30 cellular contexts compared by ENCODE assay signal in the genomic region with DNA sequence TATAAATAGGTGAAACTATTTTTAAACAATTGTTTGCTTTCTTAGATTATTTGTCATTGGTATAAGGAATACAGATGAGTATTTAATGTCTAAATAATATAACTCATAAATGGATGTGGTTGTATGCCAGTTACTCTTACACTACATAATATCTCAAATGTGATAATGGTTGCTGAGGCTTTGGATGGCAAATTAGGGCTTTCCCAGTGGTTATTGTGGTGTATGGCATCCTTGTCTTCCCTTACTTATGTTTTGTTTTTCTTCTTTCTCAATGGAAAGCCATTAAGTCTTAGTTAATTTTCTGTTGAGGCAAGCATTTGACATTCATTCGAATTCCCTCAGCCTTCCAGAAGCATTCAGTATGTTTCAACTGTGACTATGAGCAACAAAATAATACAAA. TPM values are rescaled to one million over a fixed set of nuclear protein-coding genes. Genes with fewer than 3 reads are reported as not detected.
A peak's percentile ranks its signal among the peaks of the same experiment; 100 is the strongest.
DNase-seq lines count a peak whose midpoint lies in the region; ATAC-seq, FAIRE-seq and TF ChIP-seq lines count a peak whose summit lies in the region.
"Had no signal": no experiment of that assay in that cellular context is flagged by ENCODE, and none has a peak within 500 bp of the region (broad histone marks: within the 10 kb centered on the region; RNA-seq: fewer than 3 reads in every experiment).

No MANE protein-coding gene starts in this region.

- no peak overlapping the region for H3K4me3 Mint-ChIP-seq in GM23338
- no peak overlapping the region for H3K4me3 Mint-ChIP-seq in astrocyte (ENCODE audit: unreplicated experiment)
- H3K4me3 Mint-ChIP-seq: B cell; CD8-positive, alpha-beta T cell; T-helper 17 cell had no signal

- H3K4me2 ChIP-seq in GM23338, result no peak overlapping the region
- H3K4me2 ChIP-seq in astrocyte (ENCODE audit: low read length), result no peak overlapping the region
- no peak overlapping the region for H3K4me2 ChIP-seq in osteoblast (ENCODE audit: insufficient read depth, low read length)
- no peak overlapping the region for H3K4me2 ChIP-seq in Karpas-422 (ENCODE audit: low read depth, low read length, poor library complexity, severe bottlenecking)

- H3K27me3 ChIP-seq in GM23338 (ENCODE audit: insufficient read depth) (no peaks in the 10 kb centered on the region), astrocyte (ENCODE audit: insufficient read depth, low read length) (no peaks in the 10 kb centered on the region), osteoblast (ENCODE audit: insufficient read depth, low read length) (no peaks in the 10 kb centered on the region), Karpas-422 (ENCODE audit: low read length) (no peaks in the 10 kb centered on the region)

- H3K36me3 ChIP-seq in GM23338 (ENCODE audit: insufficient read depth) (no peaks in the 10 kb centered on the region), astrocyte (ENCODE audit: insufficient read depth, low read length) (peaks cover 3% of the 10 kb centered on the region), osteoblast (ENCODE audit: insufficient read depth, low read length) (no peaks in the 10 kb centered on the region), Karpas-422 (ENCODE audit: insufficient read depth, low read length) (peaks cover 5% of the 10 kb centered on the region; the same call in 1 of the 2 replicates)

- H3K27ac ChIP-seq in GM23338 (ENCODE audit: low read depth), result no peak overlapping the region
- H3K27ac ChIP-seq in astrocyte (ENCODE audit: low read depth, low read length), result no peak overlapping the region
- no peak overlapping the region for H3K27ac ChIP-seq in osteoblast (ENCODE audit: low read depth, low read length)
- H3K27ac ChIP-seq in Karpas-422 (ENCODE audit: low read length), result no peak overlapping the region
- H3K27ac ChIP-seq: C4-2B, RWPE1 had no signal

- H3F3A ChIP-seq in GM23338 (replicated peaks; ENCODE audit: low read depth), result no peaks in the 10 kb centered on the region

- H3K9me3 Mint-ChIP-seq in GM23338, result no peaks in the 10 kb centered on the region
- H3K9me3 Mint-ChIP-seq in astrocyte (ENCODE audit: unreplicated experiment), result no peaks in the 10 kb centered on the region
- H3K9me3 Mint-ChIP-seq: CD8-positive, alpha-beta T cell had no signal

- H3K9ac ChIP-seq in astrocyte (ENCODE audit: low read length) (no peak overlapping the region), Karpas-422 (ENCODE audit: low read length) (no peak overlapping the region)

- no peak for ATAC-seq in GM23338
- ATAC-seq: CD8-positive, alpha-beta T cell; GM12878; K562; PC-3; T-helper 17 cell had no signal

- H3K9me3 ChIP-seq in astrocyte (ENCODE audit: insufficient read depth, low read depth, low read length) (no peaks in the 10 kb centered on the region), osteoblast (ENCODE audit: low read depth, low read length) (no peaks in the 10 kb centered on the region), Karpas-422 (ENCODE audit: low read length) (no peaks in the 10 kb centered on the region)
- H3K9me3 ChIP-seq: Caco-2 had no signal

- H3K79me2 ChIP-seq in GM23338 (replicated peaks; ENCODE audit: insufficient read depth), result no peaks in the 10 kb centered on the region
- H3K79me2 ChIP-seq in astrocyte (ENCODE audit: insufficient read depth, low read length), result no peaks in the 10 kb centered on the region
- peaks cover 3% of the 10 kb centered on the region for H3K79me2 ChIP-seq in osteoblast (ENCODE audit: insufficient read depth, low read length)
- H3K79me2 ChIP-seq in Karpas-422 (ENCODE audit: low read length), result peaks cover 1% of the 10 kb centered on the region

- TF ChIP-seq CTCF in D721Med (IDR thresholded peaks at IDR 0.05; ENCODE audit: insufficient read depth, missing control alignments) (no peak), GM23338 (conservative IDR thresholded peaks at IDR 0.05; ENCODE audit: low read depth in 2 of 2) (0 out of 4 replicates have a peak, but pooled peaks of 1 of the 2 experiments have one; percentile 12), astrocyte (IDR thresholded peaks at IDR 0.05; ENCODE audit: insufficient read depth, low read depth, low read length) (peak; percentile 11), osteoblast (IDR thresholded peaks at IDR 0.05; ENCODE audit: extremely low read depth, low read depth, low read length) (peak; percentile 14)

- H3K4me1 Mint-ChIP-seq in GM23338 (no peaks in the 10 kb centered on the region), astrocyte (ENCODE audit: low read depth, unreplicated experiment) (peaks cover 1% of the 10 kb centered on the region)
- H3K4me1 Mint-ChIP-seq: B cell had no signal

- no peak overlapping the region for H3K27ac Mint-ChIP-seq in GM23338
- no peak overlapping the region for H3K27ac Mint-ChIP-seq in astrocyte (ENCODE audit: unreplicated experiment)
- H3K27ac Mint-ChIP-seq: B cell, T-helper 17 cell had no signal

- no peaks in the 10 kb centered on the region for H3K4me1 ChIP-seq in GM23338 (ENCODE audit: insufficient read depth)
- no peaks in the 10 kb centered on the region for H3K4me1 ChIP-seq in astrocyte (ENCODE audit: insufficient read depth, low read length)
- peaks cover 5% of the 10 kb centered on the region for H3K4me1 ChIP-seq in osteoblast (ENCODE audit: insufficient read depth, low read length)
- H3K4me1 ChIP-seq in Karpas-422 (ENCODE audit: low read length), result 0 out of 2 replicates have a peak, but pooled peaks cover under 1% of the 10 kb centered on the region
- H3K4me1 ChIP-seq: Caco-2 had no signal

- DNase-seq in D721Med (ENCODE audit: insufficient read length, low spot score) (no peak), GM23338 (ENCODE audit: low spot score) (peak; percentile 19), astrocyte (ENCODE audit: low read depth) (no peak), osteoblast (ENCODE audit: insufficient read length, low spot score, missing footprints) (no peak), Karpas-422 (no peak), RCC 7860 (ENCODE audit: low spot score) (no peak), kidney glomerular epithelial cell (lab: John Stamatoyannopoulos, UW) (no peak)
- DNase-seq: Caco-2; CD8-positive, alpha-beta T cell; DMS79; EL; GDM1; MV-4-11; NCI-H1105; NCI-H2029 treated with DMSO at 0.1 percent for 48 hours; NCI-H446 treated with DMSO at 0.1 percent for 48 hours; NCI-H526; NCI-H82; NK-92 treated with Interleukin-12 subunit alpha and Interleukin-12 subunit beta, amount 100 ng/mL, for 24 hours; PC-3; SHP77; SW 1271; T-helper 17 cell had no signal

- H3K27me3 Mint-ChIP-seq in GM23338 (ENCODE audit: insufficient read depth, low read depth, poor library complexity) (no peaks in the 10 kb centered on the region), astrocyte (ENCODE audit: low read depth, unreplicated experiment) (no peaks in the 10 kb centered on the region)
- H3K27me3 Mint-ChIP-seq: B cell, T-helper 17 cell had no signal

- H3K4me3 ChIP-seq in GM23338, result no peak overlapping the region
- no peak overlapping the region for H3K4me3 ChIP-seq in astrocyte (ENCODE audit: insufficient read depth, low read depth, low read length)
- no peak overlapping the region for H3K4me3 ChIP-seq in osteoblast (ENCODE audit: insufficient read depth, low read length)
- no peak overlapping the region for H3K4me3 ChIP-seq in Karpas-422 (ENCODE audit: low read length)
- H3K4me3 ChIP-seq: GM12878, K562 had no signal

- H2AFZ ChIP-seq in GM23338, result no peak overlapping the region
- H2AFZ ChIP-seq in astrocyte (ENCODE audit: low read depth, low read length), result no peak overlapping the region
- no peak overlapping the region for H2AFZ ChIP-seq in osteoblast (ENCODE audit: low read length)
- no peak overlapping the region for H2AFZ ChIP-seq in Karpas-422 (ENCODE audit: low read length)

- peaks cover 14% of the 10 kb centered on the region; the same call in 2 of the 3 replicates for H3K36me3 Mint-ChIP-seq in GM23338 (ENCODE audit: low read depth)
- peaks cover 6% of the 10 kb centered on the region for H3K36me3 Mint-ChIP-seq in astrocyte (ENCODE audit: low read depth, unreplicated experiment)

- H3K9me2 ChIP-seq in GM23338 (ENCODE audit: insufficient read depth) (no peaks in the 10 kb centered on the region), Karpas-422 (replicated peaks; ENCODE audit: insufficient read depth, low read length) (no peaks in the 10 kb centered on the region)

- FAIRE-seq in D721Med (lab: Jason Lieb, UNC) (peak; percentile 66), astrocyte (lab: Jason Lieb, UNC) (no peak), RCC 7860 (lab: Jason Lieb, UNC) (no peak)
- FAIRE-seq: GM12878, H54, HTR-8/SVneo, K562 had no signal

- no peaks in the 10 kb centered on the region for H4K20me1 ChIP-seq in GM23338 (replicated peaks; ENCODE audit: insufficient read depth)
- H4K20me1 ChIP-seq in astrocyte (ENCODE audit: insufficient read depth, low read length), result no peaks in the 10 kb centered on the region
- H4K20me1 ChIP-seq in osteoblast (ENCODE audit: insufficient read depth, low read length), result no peaks in the 10 kb centered on the region
- no peaks in the 10 kb centered on the region for H4K20me1 ChIP-seq in Karpas-422 (ENCODE audit: insufficient read depth, low read depth, low read length)

TF ChIP-seq in GM23338, 12 proteins besides CTCF, POLR2A, EP300 and RAD21 (continues in another document):
- TF ChIP-seq CREB1 (CRISPR knock-in tag; IDR thresholded peaks at IDR 0.05; ENCODE audit: low read depth) (no peak), EZH2 (IDR thresholded peaks at IDR 0.05; ENCODE audit: low read depth, unreplicated experiment) (no peak), ZNF331 (CRISPR knock-in tag; IDR thresholded peaks at IDR 0.05; ENCODE audit: low read depth) (no peak)

RNA-seq across cellular contexts. Expression of gene OMG, which starts 10.5 kb away (rescaled TPM):
- total RNA-seq in GM23338 (2014; rRNA removed; shearing (Covaris generic)), result not detected in 2 replicates
- 0.71 and 1.3 TPM in 2 replicates for polyA plus RNA-seq in GM23338 (2016; fragmentation: Nextera tagmentation; extraction: Ambion mirVana)
- total RNA-seq in astrocyte (not detected in 2 replicates), osteoblast (0.72 and 0.88 TPM in 2 replicates)
- 0.11 TPM in 1 of 2 replicates, not detected in the other for total RNA-seq in Karpas-422 (2014; rRNA removed; shearing (Covaris generic); ENCODE audit: low replicate concordance)
- total RNA-seq: Caco-2, K562, PC-3 had no signal

RNA-seq across cellular contexts. Expression of gene EVI2B, which starts 27.3 kb away (rescaled TPM):
- total RNA-seq in GM23338 (2014; rRNA removed; shearing (Covaris generic)), result not detected in 2 replicates
- polyA plus RNA-seq in GM23338 (2016; fragmentation: Nextera tagmentation; extraction: Ambion mirVana), result 0.18 TPM in 1 of 2 replicates, not detected in the other
- total RNA-seq in astrocyte (0.11 TPM in 1 of 2 replicates, not detected in the other), osteoblast (4.0 and 6.2 TPM in 2 replicates)
- total RNA-seq in Karpas-422 (2014; rRNA removed; shearing (Covaris generic); ENCODE audit: low replicate concordance), result 0.76 and 5.0 TPM in 2 replicates
- total RNA-seq: Caco-2 had no signal

RNA-seq across cellular contexts. Expression of gene EVI2A, which starts 34.8 kb away (rescaled TPM):
- total RNA-seq in GM23338 (2014; rRNA removed; shearing (Covaris generic)), result not detected in 2 replicates
- polyA plus RNA-seq in GM23338 (2016; fragmentation: Nextera tagmentation; extraction: Ambion mirVana), result 0.96 and 1.3 TPM in 2 replicates
- total RNA-seq in astrocyte (1.1 TPM in 2 replicates), osteoblast (191 and 244 TPM in 2 replicates)
- total RNA-seq in Karpas-422 (2014; rRNA removed; shearing (Covaris generic); ENCODE audit: low replicate concordance), result not detected in 2 replicates
- total RNA-seq: Caco-2, PC-3 had no signal

Comparison
In these comparisons a context has a peak if more than half of its experiments do, and no peak if none do; other contexts are left out.
1. RNA of gene EVI2A, which starts 34.8 kb away (total RNA-seq): 191 to 244 TPM in osteoblast; 1.1 TPM in astrocyte, not detected in Karpas-422 and not detected in GM23338; every median in the first group is over 10 times any median in the second.